In genomic region chr1:125064481-125064880, GRCh38 we compare ENCODE assay signal across 24 cellular contexts.
"Had no signal": no experiment of that assay in that cellular context is flagged by ENCODE, and none has a peak within 500 bp of the region (broad histone marks: within the 10 kb centered on the region; RNA-seq: fewer than 3 reads in every experiment).

No MANE protein-coding gene starts in this region.

- ATAC-seq: activated T-cell treated with anti-CD3 and anti-CD28 coated beads, Interleukin-2, amount 50 U/mL, for 72 hours; body of pancreas; left ventricle myocardium superior; stimulated activated naive CD8-positive, alpha-beta T cell treated with anti-CD3 and anti-CD28 coated beads, Interleukin-15, Interleukin-2, amounts not matched to agents 100 U/mL and 50 U/mL, for 24 hours had no signal

- H3K27ac ChIP-seq: adrenal gland, body of pancreas, coronary artery, dorsolateral prefrontal cortex, neutrophil, ovary, prostate gland, thoracic aorta, vagina had no signal

- FAIRE-seq: frontal cortex, islet of Langerhans had no signal

- H3K4me3 ChIP-seq: adrenal gland, body of pancreas, coronary artery, dorsolateral prefrontal cortex, ovary, prostate gland, thoracic aorta, vagina had no signal

- H3K4me1 ChIP-seq: adrenal gland, body of pancreas, prostate gland, vagina had no signal

- H3K27me3 ChIP-seq: adrenal gland, body of pancreas, dorsolateral prefrontal cortex, neutrophil, ovary, vagina had no signal

- DNase-seq: activated CD4-positive, alpha-beta memory T cell treated with anti-CD3 and anti-CD28 coated beads for 36 hours; activated CD4-positive, alpha-beta T cell treated with anti-CD3 and anti-CD28 coated beads, Interleukin-2, amount 10 ng/mL, durations not matched to agents 24 days and 14 days; activated CD4-positive, CD25-positive, alpha-beta regulatory T cell treated with anti-CD3 and anti-CD28 coated beads, Interleukin-2, amount 50 U/mL, for 72 hours; activated naive CD4-positive, alpha-beta T cell treated with anti-CD3 and anti-CD28 coated beads for 36 hours; activated naive CD8-positive, alpha-beta T cell treated with anti-CD3 and anti-CD28 coated beads for 36 hours; activated T-cell treated with anti-CD3 and anti-CD28 coated beads, Interleukin-2, amount 50 U/mL, for 72 hours; adrenal gland; body of pancreas; effector memory CD4-positive, alpha-beta T cell; left ventricle myocardium superior; mammary epithelial cell; stimulated activated CD4-positive, alpha-beta T cell treated with anti-CD3 and anti-CD28 coated beads, Interleukin-2, amount 100 ng/mL, for 48 hours; stimulated activated naive CD8-positive, alpha-beta T cell treated with anti-CD3 and anti-CD28 coated beads, Interleukin-15, Interleukin-2, amounts not matched to agents 100 U/mL and 50 U/mL, for 24 hours; T-helper 2 cell; trophoblast cell had no signal

- H3K9me3 ChIP-seq: neutrophil, prostate gland, thoracic aorta had no signal

- H3K36me3 ChIP-seq: adrenal gland, neutrophil, ovary, prostate gland, thoracic aorta, vagina had no signal
